In the genomic region with DNA sequence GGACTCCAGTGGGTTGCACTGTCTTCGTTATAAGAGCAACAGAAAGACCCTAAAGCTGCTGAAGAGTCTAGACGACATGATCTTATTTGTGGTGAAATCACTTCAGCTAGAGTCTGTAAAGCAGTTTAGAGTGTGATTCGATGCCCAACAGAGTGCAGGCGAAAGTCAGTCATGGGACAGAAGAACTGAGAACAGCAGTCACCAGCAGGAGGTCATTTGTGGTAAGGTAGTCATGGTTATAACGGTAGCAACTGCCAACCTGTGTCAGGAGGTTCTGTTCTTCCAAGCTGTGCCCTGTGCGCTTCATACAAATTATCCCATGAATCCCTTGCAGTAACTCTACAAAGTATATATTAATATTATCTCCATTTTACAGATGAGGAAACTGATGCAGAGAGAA, we compare ENCODE assay signal across 20 cellular contexts.
"Had no signal": no experiment of that assay in that cellular context is flagged by ENCODE, and none has a peak within 500 bp of the region (broad histone marks: within the 10 kb centered on the region; RNA-seq: fewer than 3 reads in every experiment).

No MANE protein-coding gene starts in this region.

- DNase-seq: hippocampal formation, hypothalamus, immature natural killer cell, islet precursor cell, kidney, kidney glomerular epithelial cell, left cardiac atrium, left colon, left lung, left ventricle myocardium inferior, left ventricle myocardium superior, lower lobe of right lung, mammary epithelial cell, mesenchymal stem cell, midbrain, mucosa of descending colon, naive B cell had no signal

- ATAC-seq: left cardiac atrium, left colon, left lobe of liver, left lung, left ventricle myocardium superior, lower lobe of right lung, mucosa of descending colon had no signal

- H3K27me3 ChIP-seq: hepatocyte, left lung had no signal

- H2AFZ ChIP-seq: hepatocyte had no signal

- H3K4me2 ChIP-seq: hepatocyte had no signal

- H3K27ac ChIP-seq: hepatocyte, left lung, left ventricle myocardium inferior, lower lobe of right lung had no signal

- H3K79me2 ChIP-seq: hepatocyte had no signal

- H3K4me3 ChIP-seq: hepatocyte, left lung, left ventricle myocardium inferior, lower lobe of right lung, lung, mucosa of descending colon had no signal

- H3K4me1 ChIP-seq: left lung, left ventricle myocardium inferior, lower lobe of right lung had no signal

- H3K36me3 ChIP-seq: left lung, left ventricle myocardium inferior, lower lobe of right lung had no signal
